Comparison of ENCODE assay signal across 1 cellular context in the genomic region with DNA sequence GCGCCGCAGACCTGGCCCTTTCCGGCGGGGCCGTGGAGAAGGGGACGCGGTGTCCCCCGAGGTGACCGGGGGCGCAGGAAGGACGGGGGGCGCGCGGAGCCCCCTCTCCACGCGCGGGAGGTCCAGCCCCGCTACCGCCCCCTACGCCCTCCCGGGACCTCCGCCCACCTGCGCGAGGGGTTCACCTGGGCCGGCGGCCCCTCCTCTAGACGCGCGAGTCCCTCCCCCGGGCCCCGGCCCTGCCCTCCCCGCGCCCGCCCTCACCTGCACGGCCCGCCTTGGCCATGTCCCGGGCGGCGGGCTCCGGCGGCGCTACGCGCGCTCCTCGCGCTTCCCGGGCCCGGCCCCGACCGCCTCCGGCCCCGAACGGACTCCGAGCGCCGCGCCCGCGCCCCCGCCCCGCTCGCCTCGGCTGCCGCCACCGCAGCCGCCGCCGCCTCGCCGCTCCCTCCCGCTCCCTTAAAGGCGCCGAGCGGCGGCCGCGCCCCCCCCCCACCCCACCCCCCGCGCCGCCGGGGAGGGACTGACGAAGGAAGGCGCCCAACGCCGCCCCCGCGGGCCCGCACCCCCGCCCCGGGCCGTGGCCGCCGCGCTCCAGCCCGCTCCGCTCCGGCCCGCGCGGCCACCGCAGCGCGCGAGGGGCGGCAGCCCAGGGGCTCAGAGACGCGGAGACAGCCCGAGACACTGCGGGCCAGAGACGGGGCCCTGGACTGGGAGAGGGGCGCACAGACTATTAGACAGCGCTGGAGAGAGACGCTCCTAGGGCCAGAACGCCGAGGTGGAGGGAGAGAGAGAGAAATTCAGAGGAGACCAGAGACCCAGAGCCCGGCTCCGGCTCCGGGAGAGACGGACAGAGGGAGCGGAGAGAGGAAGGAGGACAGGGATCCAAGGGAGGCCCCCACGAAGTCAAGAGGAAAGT.
TF ChIP-seq lines count a peak whose summit lies in the region.

A gene (minus strand): TSS at position 435 of the 919 bp plus-strand sequence. CDS start 149 bp downstream, at position 286.

TF ChIP-seq in HepG2, 621 proteins besides CTCF, POLR2A, EP300 and RAD21:
- TF ChIP-seq, protein P1, sequence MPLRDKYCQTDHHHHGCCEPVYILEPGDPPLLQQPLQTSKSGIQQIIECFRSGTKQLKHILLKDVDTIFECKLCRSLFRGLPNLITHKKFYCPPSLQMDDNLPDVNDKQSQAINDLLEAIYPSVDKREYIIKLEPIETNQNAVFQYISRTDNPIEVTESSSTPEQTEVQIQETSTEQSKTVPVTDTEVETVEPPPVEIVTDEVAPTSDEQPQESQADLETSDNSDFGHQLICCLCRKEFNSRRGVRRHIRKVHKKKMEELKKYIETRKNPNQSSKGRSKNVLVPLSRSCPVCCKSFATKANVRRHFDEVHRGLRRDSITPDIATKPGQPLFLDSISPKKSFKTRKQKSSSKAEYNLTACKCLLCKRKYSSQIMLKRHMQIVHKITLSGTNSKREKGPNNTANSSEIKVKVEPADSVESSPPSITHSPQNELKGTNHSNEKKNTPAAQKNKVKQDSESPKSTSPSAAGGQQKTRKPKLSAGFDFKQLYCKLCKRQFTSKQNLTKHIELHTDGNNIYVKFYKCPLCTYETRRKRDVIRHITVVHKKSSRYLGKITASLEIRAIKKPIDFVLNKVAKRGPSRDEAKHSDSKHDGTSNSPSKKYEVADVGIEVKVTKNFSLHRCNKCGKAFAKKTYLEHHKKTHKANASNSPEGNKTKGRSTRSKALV (CRISPR knock-in tag; IDR thresholded peaks at IDR 0.05) = peak; percentile 43; the same call in 1 of the 2 replicates
- TF ChIP-seq, protein P2, sequence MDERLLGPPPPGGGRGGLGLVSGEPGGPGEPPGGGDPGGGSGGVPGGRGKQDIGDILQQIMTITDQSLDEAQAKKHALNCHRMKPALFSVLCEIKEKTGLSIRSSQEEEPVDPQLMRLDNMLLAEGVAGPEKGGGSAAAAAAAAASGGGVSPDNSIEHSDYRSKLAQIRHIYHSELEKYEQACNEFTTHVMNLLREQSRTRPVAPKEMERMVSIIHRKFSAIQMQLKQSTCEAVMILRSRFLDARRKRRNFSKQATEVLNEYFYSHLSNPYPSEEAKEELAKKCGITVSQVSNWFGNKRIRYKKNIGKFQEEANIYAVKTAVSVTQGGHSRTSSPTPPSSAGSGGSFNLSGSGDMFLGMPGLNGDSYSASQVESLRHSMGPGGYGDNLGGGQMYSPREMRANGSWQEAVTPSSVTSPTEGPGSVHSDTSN (CRISPR knock-in tag; IDR thresholded peaks at IDR 0.05) = no peak
